In genomic region chr2:69011611-69012157, GRCh38 we compare ENCODE assay signal across 14 cellular contexts. TPM values are rescaled to one million over a fixed set of nuclear protein-coding genes. Genes with fewer than 3 reads are reported as not detected.
DNase-seq lines count a peak whose midpoint lies in the region; ATAC-seq, FAIRE-seq and TF ChIP-seq lines count a peak whose summit lies in the region.
"Had no signal": no experiment of that assay in that cellular context is flagged by ENCODE, and none has a peak within 500 bp of the region (broad histone marks: within the 10 kb centered on the region; RNA-seq: fewer than 3 reads in every experiment).

No MANE protein-coding gene starts in this region.

- H4K8ac ChIP-seq in mesenchymal stem cell (ENCODE audit: low read length), result no peak overlapping the region

- no peaks in the 10 kb centered on the region for H3K36me3 Mint-ChIP-seq in activated T-helper 1 cell treated with anti-CD3 and anti-CD28 coated beads, Interleukin-12 subunit alpha, Interleukin-12 subunit beta, Interleukin-2, Interleukin-4 antibody, amounts not matched to agents 30 ng/mL and 10 ng/mL and 1 ng/mL, durations not matched to agents 14 hours and 24 hours and 36 hours (ENCODE audit: low read depth)

- H4K91ac ChIP-seq in mesenchymal stem cell (ENCODE audit: low read length), result no peak overlapping the region

- H2BK12ac ChIP-seq in mesenchymal stem cell (ENCODE audit: low read length in 2 of 2), result peak overlapping the region; percentile 9 to 92

- H2BK15ac ChIP-seq in mesenchymal stem cell (ENCODE audit: low read depth, poor library complexity, severe bottlenecking), result no peak overlapping the region

- no peaks in the 10 kb centered on the region for H3K9me3 Mint-ChIP-seq in activated T-helper 1 cell treated with anti-CD3 and anti-CD28 coated beads, Interleukin-12 subunit alpha, Interleukin-12 subunit beta, Interleukin-2, Interleukin-4 antibody, amounts not matched to agents 30 ng/mL and 10 ng/mL and 1 ng/mL, durations not matched to agents 14 hours and 24 hours and 36 hours

- H3K27ac ChIP-seq in A673 (ENCODE audit: low read depth, low read length, poor library complexity, severe bottlenecking), result no peak overlapping the region
- H3K27ac ChIP-seq in mesenchymal stem cell (ENCODE audit: low read length, poor library complexity, severe bottlenecking), result no peak overlapping the region
- H3K27ac ChIP-seq in pancreas, result no peak overlapping the region
- H3K27ac ChIP-seq in esophagus squamous epithelium, result no peak overlapping the region
- H3K27ac ChIP-seq in small intestine (ENCODE audit: low read depth in 1 of 2, low read length in 1 of 2), result no peak overlapping the region
- H3K27ac ChIP-seq: HL-60, psoas muscle had no signal

- TF ChIP-seq CTCF in A673 (conservative IDR thresholded peaks at IDR 0.05; ENCODE audit: low read depth, low read length), result 0 out of 2 replicates have a peak, but pooled peaks have one; percentile 14
- TF ChIP-seq CTCF in pancreas (IDR thresholded peaks at IDR 0.05), result no peak
- TF ChIP-seq CTCF in esophagus squamous epithelium (IDR thresholded peaks at IDR 0.05), result no peak

- 77% methylated on average over 3 of the region's 4 CpGs for WGBS in mesenchymal stem cell
- 48 to 66% methylated on average over 4 of the region's 4 CpGs for WGBS in pancreas, 2 donors
- WGBS in esophagus squamous epithelium, 2 donors, result 70 to 81% methylated on average over 4 of the region's 4 CpGs
- WGBS in small intestine, 3 donors, result 49 to 63% (median 49%) methylated on average over 4 of the region's 4 CpGs

- H3K23ac ChIP-seq in mesenchymal stem cell (ENCODE audit: low read length in 2 of 2), result no peak overlapping the region

- peaks cover 54% of the 10 kb centered on the region for H3K27me3 Mint-ChIP-seq in activated T-helper 1 cell treated with anti-CD3 and anti-CD28 coated beads, Interleukin-12 subunit alpha, Interleukin-12 subunit beta, Interleukin-2, Interleukin-4 antibody, amounts not matched to agents 30 ng/mL and 10 ng/mL and 1 ng/mL, durations not matched to agents 14 hours and 24 hours and 36 hours (ENCODE audit: insufficient read depth)

- peaks cover 32% of the 10 kb centered on the region for H3K4me1 ChIP-seq in A673 (ENCODE audit: insufficient read depth, low read length, poor library complexity, severe bottlenecking)
- H3K4me1 ChIP-seq in mesenchymal stem cell (ENCODE audit: control insufficient read depth, insufficient read depth, low read depth, low read length), result peaks cover 3% of the 10 kb centered on the region
- peaks cover 0 to 10% (median 0%) of the 10 kb centered on the region in 3 donors for H3K4me1 ChIP-seq in pancreas
- peaks cover 0 to 41% (median 16%) of the 10 kb centered on the region in 3 donors for H3K4me1 ChIP-seq in esophagus squamous epithelium
- H3K4me1 ChIP-seq in small intestine (ENCODE audit: control insufficient read depth in 2 of 2, insufficient read depth in 1 of 2, low read depth in 1 of 2, low read length in 1 of 2), result no peaks in the 10 kb centered on the region

- peaks cover 13% of the 10 kb centered on the region for H3K4me1 Mint-ChIP-seq in activated T-helper 1 cell treated with anti-CD3 and anti-CD28 coated beads, Interleukin-12 subunit alpha, Interleukin-12 subunit beta, Interleukin-2, Interleukin-4 antibody, amounts not matched to agents 30 ng/mL and 10 ng/mL and 1 ng/mL, durations not matched to agents 14 hours and 24 hours and 36 hours (ENCODE audit: low read depth)

- no peak overlapping the region for H3K9ac ChIP-seq in mesenchymal stem cell (ENCODE audit: low read length)

- no peaks in the 10 kb centered on the region for H3K36me3 ChIP-seq in A673 (ENCODE audit: insufficient read depth, low read length, poor library complexity, severe bottlenecking)
- H3K36me3 ChIP-seq in mesenchymal stem cell (ENCODE audit: control insufficient read depth in 1 of 2, insufficient read depth in 2 of 2, low read depth in 1 of 2, low read length in 2 of 2), result no peaks in the 10 kb centered on the region
- H3K36me3 ChIP-seq in pancreas, result no peaks in the 10 kb centered on the region
- H3K36me3 ChIP-seq in esophagus squamous epithelium, result no peaks in the 10 kb centered on the region
- H3K36me3 ChIP-seq in small intestine (ENCODE audit: control insufficient read depth in 2 of 2, insufficient read depth in 2 of 2, low read length in 2 of 2), result no peaks in the 10 kb centered on the region
- H3K36me3 ChIP-seq: vagina had no signal

- peak overlapping the region; percentile 1 for H3K4me3 Mint-ChIP-seq in activated T-helper 1 cell treated with anti-CD3 and anti-CD28 coated beads, Interleukin-12 subunit alpha, Interleukin-12 subunit beta, Interleukin-2, Interleukin-4 antibody, amounts not matched to agents 30 ng/mL and 10 ng/mL and 1 ng/mL, durations not matched to agents 14 hours and 24 hours and 36 hours

- H2BK120ac ChIP-seq in mesenchymal stem cell (ENCODE audit: low read depth, low read length), result no peak overlapping the region

- H3K27ac Mint-ChIP-seq in activated T-helper 1 cell treated with anti-CD3 and anti-CD28 coated beads, Interleukin-12 subunit alpha, Interleukin-12 subunit beta, Interleukin-2, Interleukin-4 antibody, amounts not matched to agents 30 ng/mL and 10 ng/mL and 1 ng/mL, durations not matched to agents 14 hours and 24 hours and 36 hours, result no peak overlapping the region

- FAIRE-seq in pancreas (lab: Jason Lieb, UNC), result no peak
- no peak for FAIRE-seq in small intestine (lab: Jason Lieb, UNC)

- H3K9me3 ChIP-seq in A673 (ENCODE audit: low read depth, low read length, poor library complexity, severe bottlenecking) (no peaks in the 10 kb centered on the region), mesenchymal stem cell (ENCODE audit: control insufficient read depth, low read length) (no peaks in the 10 kb centered on the region), pancreas (no peaks in the 10 kb centered on the region), esophagus squamous epithelium (no peaks in the 10 kb centered on the region), small intestine (ENCODE audit: control insufficient read depth, low read depth) (no peaks in the 10 kb centered on the region)
- H3K9me3 ChIP-seq: psoas muscle, vagina had no signal

- DNase-seq in A673 (ENCODE audit: low spot score) (no peak), ELR (ENCODE audit: low read depth) (peak; percentile 12), mesenchymal stem cell (no peak), pancreas (no peak), esophagus squamous epithelium (lab: John Stamatoyannopoulos, UW) (no peak), small intestine (no peak)
- no peak for DNase-seq in activated T-helper 1 cell treated with anti-CD3 and anti-CD28 coated beads, Interleukin-12 subunit alpha, Interleukin-12 subunit beta, Interleukin-2, Interleukin-4 antibody, amounts not matched to agents 30 ng/mL and 10 ng/mL and 1 ng/mL, durations not matched to agents 14 hours and 24 hours and 36 hours (ENCODE audit: low spot score)
- DNase-seq in effector CD4-positive, alpha-beta T cell, result no peak
- DNase-seq: activated effector memory CD4-positive, alpha-beta T cell treated with Interleukin-2 at 50 U/mL for 16 hours; NCI-H1694 treated with DMSO at 0.1 percent for 48 hours; psoas muscle had no signal

- no peak overlapping the region for H3K4ac ChIP-seq in mesenchymal stem cell (ENCODE audit: low read depth in 1 of 2, low read length in 2 of 2)

- BruUV-seq in A673 (replicated peaks; lab: Mats Ljungman, UMichigan), result no TSS peak

- peak overlapping the region in 1 of 2 experiments; percentile 78 for H3K18ac ChIP-seq in mesenchymal stem cell (ENCODE audit: low read depth in 1 of 2, low read length in 2 of 2)

- peak overlapping the region; percentile 60 for H2AFZ ChIP-seq in mesenchymal stem cell (ENCODE audit: low read depth, low read length)

- no peak overlapping the region for H2BK5ac ChIP-seq in mesenchymal stem cell (ENCODE audit: low read depth, low read length, poor library complexity, severe bottlenecking)

- no peaks in the 10 kb centered on the region for H3K27me3 ChIP-seq in A673 (replicated peaks; ENCODE audit: insufficient read depth, low read depth, low read length, poor library complexity)
- H3K27me3 ChIP-seq in mesenchymal stem cell (ENCODE audit: control insufficient read depth in 1 of 2, insufficient read depth in 1 of 2, low read length in 2 of 2), result no peaks in the 10 kb centered on the region
- H3K27me3 ChIP-seq in pancreas, result peaks cover 0 to 31% (median 8%) of the 10 kb centered on the region in 4 donors
- peaks cover 0 to 20% (median 0%) of the 10 kb centered on the region in 4 donors for H3K27me3 ChIP-seq in esophagus squamous epithelium
- H3K27me3 ChIP-seq in small intestine (ENCODE audit: control insufficient read depth in 2 of 2, insufficient read depth in 2 of 2, low read length in 2 of 2), result peaks cover 0 to 3% of the 10 kb centered on the region in 2 donors
- H3K27me3 ChIP-seq: vagina had no signal

- POLR2A ChIA-PET in A673 (lab: Charles Lee; ENCODE audit: low non-redundant PET), result interaction anchor here (0.7 kb wide), 1 partner anchor 264 kb away, joined by 3 read pairs; no protein-coding TSS in a partner anchor

- CTCF ChIA-PET in A673 (lab: Charles Lee), result interaction anchor here (0.8 kb wide), 1 partner anchor 296 kb away, joined by 3 read pairs; no protein-coding TSS in a partner anchor

- no peak for TF ChIP-seq POLR2A in esophagus squamous epithelium (IDR thresholded peaks at IDR 0.05)

- H3K79me1 ChIP-seq in mesenchymal stem cell (replicated peaks; ENCODE audit: low read length, poor library complexity, severe bottlenecking), result peaks cover 10% of the 10 kb centered on the region

- H3K4me2 ChIP-seq in mesenchymal stem cell (ENCODE audit: low read length, poor library complexity, severe bottlenecking), result no peak overlapping the region

- peak overlapping the region; percentile 68 for H2AK5ac ChIP-seq in mesenchymal stem cell (ENCODE audit: low read length, severe bottlenecking)

- H3K4me3 ChIP-seq in A673 (ENCODE audit: low read depth, low read length, poor library complexity, severe bottlenecking) (no peak overlapping the region), mesenchymal stem cell (ENCODE audit: insufficient read depth in 1 of 2, low read depth in 1 of 2, low read length in 2 of 2) (no peak overlapping the region), pancreas (no peak overlapping the region), esophagus squamous epithelium (no peak overlapping the region), small intestine (ENCODE audit: low read depth in 1 of 2, low read length in 2 of 2) (no peak overlapping the region)

- intact Hi-C loops in A673 (cut with micrococcal nuclease; ENCODE audit: unreplicated experiment), result loop anchor here (2.0 to 5.0 kb wide), 2 partner anchors 85 to 549 kb away; no protein-coding TSS in a partner anchor
- intact Hi-C loops in activated T-helper 1 cell treated with anti-CD3 and anti-CD28 coated beads, Interleukin-12 subunit alpha, Interleukin-12 subunit beta, Interleukin-2, Interleukin-4 antibody, amounts not matched to agents 30 ng/mL and 10 ng/mL and 1 ng/mL, durations not matched to agents 14 hours and 24 hours and 36 hours (cut with micrococcal nuclease), result loop anchor here (5.0 kb wide), 1 partner anchor 69 kb away; no protein-coding TSS in a partner anchor
- intact Hi-C loops in pancreas (cut with DNase I), result no loop called here
- intact Hi-C loops in esophagus squamous epithelium (cut with DNase I), result loop anchor here (5.0 kb wide), 1 partner anchor 296 kb away; no protein-coding TSS in a partner anchor

- no peak overlapping the region for H3K14ac ChIP-seq in mesenchymal stem cell (ENCODE audit: low read length in 2 of 2)

- no peak for ATAC-seq in pancreas

RNA-seq across cellular contexts. Expression of gene ANTXR1, which starts 1.3 kb away (rescaled TPM):
- 160 and 181 TPM in 2 replicates for total RNA-seq in A673 (2021)
- not detected in 2 replicates for total RNA-seq in activated T-helper 1 cell treated with anti-CD3 and anti-CD28 coated beads, Interleukin-12 subunit alpha, Interleukin-12 subunit beta, Interleukin-2, Interleukin-4 antibody, amounts not matched to agents 30 ng/mL and 10 ng/mL and 1 ng/mL, durations not matched to agents 14 hours and 24 hours and 36 hours
- polyA plus RNA-seq in mesenchymal stem cell (2013, experiment 1 of 2), result 385 TPM
- 385 TPM for polyA plus RNA-seq in mesenchymal stem cell (2013, experiment 2 of 2)
- 10 to 100 TPM in 2 of 6 donors, 1 to 10 TPM in 4; 1.9 to 23.4 (median 4.5) TPM for total RNA-seq in pancreas
- polyA plus RNA-seq in pancreas, result 1 to 10 TPM; 1.7 to 2.5 TPM
- 10 to 100 TPM in 3 of 4 donors, 1 to 10 TPM in 1; 7.8 to 50.9 (median 17.3) TPM for total RNA-seq in esophagus squamous epithelium
- polyA plus RNA-seq in small intestine, result 1 to 10 TPM in 2 of 3 donors, under 1 TPM in 1; 0.22 to 8.1 (median 6.2) TPM

RNA-seq across cellular contexts. Expression of gene GKN1, which starts 37.2 kb away (rescaled TPM):
- total RNA-seq in A673 (2021) (not detected in 2 replicates), pancreas (1 to 10 TPM in 1 of 6 donors, not detected in 5; 8.0 TPM), esophagus squamous epithelium (1 to 10 TPM in 1 of 4 donors, not detected in 3; 2.5 TPM)
- not detected in 2 replicates for total RNA-seq in activated T-helper 1 cell treated with anti-CD3 and anti-CD28 coated beads, Interleukin-12 subunit alpha, Interleukin-12 subunit beta, Interleukin-2, Interleukin-4 antibody, amounts not matched to agents 30 ng/mL and 10 ng/mL and 1 ng/mL, durations not matched to agents 14 hours and 24 hours and 36 hours
- not detected for polyA plus RNA-seq in mesenchymal stem cell (2013, experiment 1 of 2)
- polyA plus RNA-seq in mesenchymal stem cell (2013, experiment 2 of 2), result not detected
- polyA plus RNA-seq in pancreas (under 1 TPM in 1 of 2 donors, not detected in 1; 0.75 TPM), small intestine (1 to 10 TPM in 1 of 3 donors, under 1 TPM in 1, not detected in 1; 0.12 to 1.9 TPM)
- total RNA-seq: left lobe of liver, psoas muscle, vagina had no signal

RNA-seq across cellular contexts. Expression of gene GKN2, which starts 59.0 kb away (rescaled TPM):
- total RNA-seq in A673 (2021) (not detected in 2 replicates), pancreas (1 to 10 TPM in 1 of 6 donors, not detected in 5; 1.6 TPM), esophagus squamous epithelium (not detected)
- total RNA-seq in activated T-helper 1 cell treated with anti-CD3 and anti-CD28 coated beads, Interleukin-12 subunit alpha, Interleukin-12 subunit beta, Interleukin-2, Interleukin-4 antibody, amounts not matched to agents 30 ng/mL and 10 ng/mL and 1 ng/mL, durations not matched to agents 14 hours and 24 hours and 36 hours, result not detected in 2 replicates
- polyA plus RNA-seq in mesenchymal stem cell (2013, experiment 1 of 2), result not detected
- polyA plus RNA-seq in mesenchymal stem cell (2013, experiment 2 of 2), result not detected
- polyA plus RNA-seq in pancreas (under 1 TPM in 1 of 2 donors, not detected in 1; 0.07 TPM), small intestine (under 1 TPM in 1 of 3 donors, not detected in 2; 0.30 TPM)
- total RNA-seq: left lobe of liver, psoas muscle, vagina had no signal
- polyA plus RNA-seq: psoas muscle had no signal

Comparison
In these comparisons a context has a peak if more than half of its experiments do, and no peak if none do; other contexts are left out.
1. intact Hi-C loops: an anchor here in A673 (2.0 to 5.0 kb wide), activated T-helper 1 cell treated with anti-CD3 and anti-CD28 coated beads, Interleukin-12 subunit alpha, Interleukin-12 subunit beta, Interleukin-2, Interleukin-4 antibody, amounts not matched to agents 30 ng/mL and 10 ng/mL and 1 ng/mL, durations not matched to agents 14 hours and 24 hours and 36 hours (5.0 kb wide) and esophagus squamous epithelium (5.0 kb wide); none called in pancreas.